ENCODE assay signal across 18 cellular contexts in the genomic region with DNA sequence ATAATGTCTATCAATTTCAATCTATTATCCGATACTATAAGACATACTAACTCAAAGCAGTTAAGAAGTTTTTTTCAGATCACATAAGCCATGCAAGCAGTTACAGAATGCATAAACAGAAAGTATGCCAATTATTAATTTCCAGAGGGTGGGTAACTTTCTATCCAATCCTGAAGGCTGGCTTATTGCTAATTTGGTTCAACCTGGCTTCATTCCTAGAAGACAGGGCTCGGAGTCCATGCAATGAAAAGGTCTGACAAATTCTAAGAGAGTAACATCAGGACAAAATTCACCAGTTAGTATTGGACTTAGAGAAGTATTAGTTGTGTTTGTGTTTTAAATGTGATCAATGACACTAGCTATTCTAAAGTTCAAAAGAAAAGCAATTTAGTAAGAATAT. TPM values are rescaled to one million over a fixed set of nuclear protein-coding genes. Genes with fewer than 3 reads are reported as not detected.
DNase-seq lines count a peak whose midpoint lies in the region; ATAC-seq and TF ChIP-seq lines count a peak whose summit lies in the region.
"Had no signal": no experiment of that assay in that cellular context is flagged by ENCODE, and none has a peak within 500 bp of the region (broad histone marks: within the 10 kb centered on the region; RNA-seq: fewer than 3 reads in every experiment).

No MANE protein-coding gene starts in this region.

- peaks cover 17% of the 10 kb centered on the region for H4K20me1 ChIP-seq in fibroblast of lung (ENCODE audit: control insufficient read depth, extremely low read depth, insufficient read depth, low read length)
- H4K20me1 ChIP-seq in osteoblast (ENCODE audit: insufficient read depth, low read length): peaks cover 89% of the 10 kb centered on the region

- no peaks in the 10 kb centered on the region for H3K36me3 ChIP-seq in ascending aorta
- H3K36me3 ChIP-seq in fibroblast of lung (ENCODE audit: control insufficient read depth, insufficient read depth, low read length): no peaks in the 10 kb centered on the region
- H3K36me3 ChIP-seq in osteoblast (ENCODE audit: insufficient read depth, low read length): peaks cover 21% of the 10 kb centered on the region
- no peaks in the 10 kb centered on the region for H3K36me3 ChIP-seq in tibial artery
- H3K36me3 ChIP-seq: HAP-1 had no signal

- H3K4me1 Mint-ChIP-seq in stimulated activated effector memory CD8-positive, alpha-beta T cell treated with anti-CD3 and anti-CD28 coated beads, Interleukin-12 subunit alpha, Interleukin-12 subunit beta, amount 100 ng/mL, for 72 hours: no peaks in the 10 kb centered on the region

- H3K4me3 ChIP-seq in ascending aorta: peak overlapping the region in 1 of 2 donors; percentile 3
- no peak overlapping the region for H3K4me3 ChIP-seq in fibroblast of lung (replicated peaks in 1 of 4; ENCODE audit: control extremely low read depth in 1 of 4, insufficient read depth in 1 of 4, low read depth in 3 of 4, low read length in 4 of 4)
- H3K4me3 ChIP-seq in osteoblast (ENCODE audit: insufficient read depth, low read length): no peak overlapping the region
- no peak overlapping the region for H3K4me3 ChIP-seq in tibial artery
- H3K4me3 ChIP-seq: HAP-1, SJSA1 had no signal

- H3K27ac ChIP-seq in ascending aorta (peak overlapping the region; percentile 2 to 48), fibroblast of lung (ENCODE audit: insufficient read depth, low read length) (no peak overlapping the region), osteoblast (ENCODE audit: low read depth, low read length) (no peak overlapping the region), tibial artery (peak overlapping the region; percentile 23 to 48)
- H3K27ac ChIP-seq: SJSA1 had no signal

- H3K4me2 ChIP-seq in fibroblast of lung (ENCODE audit: extremely low read depth, insufficient read depth, low read length) (peak overlapping the region; percentile 7), osteoblast (ENCODE audit: insufficient read depth, low read length) (peak overlapping the region; percentile 0)

- H3K27ac Mint-ChIP-seq in stimulated activated effector memory CD8-positive, alpha-beta T cell treated with anti-CD3 and anti-CD28 coated beads, Interleukin-12 subunit alpha, Interleukin-12 subunit beta, amount 100 ng/mL, for 72 hours: no peak overlapping the region
- H3K27ac Mint-ChIP-seq: CD4-positive, CD25-positive, alpha-beta regulatory T cell; IgD-negative memory B cell had no signal

- H3K9me3 Mint-ChIP-seq in stimulated activated effector memory CD8-positive, alpha-beta T cell treated with anti-CD3 and anti-CD28 coated beads, Interleukin-12 subunit alpha, Interleukin-12 subunit beta, amount 100 ng/mL, for 72 hours: no peaks in the 10 kb centered on the region
- H3K9me3 Mint-ChIP-seq: IgD-negative memory B cell had no signal

- H2AFZ ChIP-seq in fibroblast of lung (ENCODE audit: low read length) (no peak overlapping the region), osteoblast (ENCODE audit: low read length) (no peak overlapping the region)

- H3K9me3 ChIP-seq in ascending aorta: no peaks in the 10 kb centered on the region
- no peaks in the 10 kb centered on the region for H3K9me3 ChIP-seq in fibroblast of lung (ENCODE audit: control insufficient read depth, insufficient read depth, low read depth, low read length)
- H3K9me3 ChIP-seq in osteoblast (ENCODE audit: low read depth, low read length): no peaks in the 10 kb centered on the region
- no peaks in the 10 kb centered on the region for H3K9me3 ChIP-seq in tibial artery
- H3K9me3 ChIP-seq: HAP-1, SJSA1 had no signal

- H3K27me3 ChIP-seq in ascending aorta: no peaks in the 10 kb centered on the region
- no peaks in the 10 kb centered on the region for H3K27me3 ChIP-seq in fibroblast of lung (ENCODE audit: control insufficient read depth, insufficient read depth, low read length)
- H3K27me3 ChIP-seq in osteoblast (ENCODE audit: insufficient read depth, low read length): no peaks in the 10 kb centered on the region
- no peaks in the 10 kb centered on the region for H3K27me3 ChIP-seq in tibial artery
- H3K27me3 ChIP-seq: SJSA1 had no signal

- ATAC-seq in stimulated activated effector memory CD8-positive, alpha-beta T cell treated with anti-CD3 and anti-CD28 coated beads, Interleukin-12 subunit alpha, Interleukin-12 subunit beta, amount 100 ng/mL, for 72 hours: no peak

- DNase-seq in ascending aorta (ENCODE audit: low spot score in 2 of 2) (no peak), fibroblast of lung (ENCODE audit: low read depth in 2 of 2) (peak in 1 of 2 donors; percentile 46), osteoblast (ENCODE audit: insufficient read length, low spot score, missing footprints) (no peak), tibial artery (no peak), GM20000 (ENCODE audit: low spot score) (no peak), COR-L47 (lab: John Stamatoyannopoulos, UW) (no peak)
- no peak for DNase-seq in stimulated activated effector memory CD8-positive, alpha-beta T cell treated with anti-CD3 and anti-CD28 coated beads, Interleukin-12 subunit alpha, Interleukin-12 subunit beta, amount 100 ng/mL, for 72 hours (ENCODE audit: low spot score in 2 of 2)
- DNase-seq: CD4-positive, CD25-positive, alpha-beta regulatory T cell; DMS 273 treated with DMSO at 0.1 percent for 48 hours; DMS79 treated with DMSO at 0.1 percent for 48 hours; NCI-H1105 treated with DMSO at 0.1 percent for 48 hours; NCI-H2081; NCI-H2171; NCI-H524 treated with DMSO at 0.1 percent for 48 hours; OCI-M1 had no signal

- no peak overlapping the region for H3K9ac ChIP-seq in fibroblast of lung (ENCODE audit: insufficient read depth, low read length)

- H3K79me2 ChIP-seq in fibroblast of lung (ENCODE audit: control insufficient read depth, insufficient read depth, low read length) (peaks cover 96% of the 10 kb centered on the region), osteoblast (ENCODE audit: insufficient read depth, low read length) (peaks cover 99% of the 10 kb centered on the region)

- no peaks in the 10 kb centered on the region for H3K36me3 Mint-ChIP-seq in stimulated activated effector memory CD8-positive, alpha-beta T cell treated with anti-CD3 and anti-CD28 coated beads, Interleukin-12 subunit alpha, Interleukin-12 subunit beta, amount 100 ng/mL, for 72 hours
- H3K36me3 Mint-ChIP-seq: CD4-positive, CD25-positive, alpha-beta regulatory T cell had no signal

- intact Hi-C loops in ascending aorta (cut with DNase I) (no loop called here), tibial artery (cut with DNase I; ENCODE audit: low total_unique reads) (no loop called here)

- H3K4me1 ChIP-seq in ascending aorta (peaks cover 15 to 49% of the 10 kb centered on the region in 2 donors), fibroblast of lung (ENCODE audit: control insufficient read depth, extremely low read depth, insufficient read depth, low read length) (peaks cover 7% of the 10 kb centered on the region), osteoblast (ENCODE audit: insufficient read depth, low read length) (peaks cover 24% of the 10 kb centered on the region), tibial artery (peaks cover 0 to 100% (median 45%) of the 10 kb centered on the region in 4 donors)
- H3K4me1 ChIP-seq: SJSA1 had no signal

- TF ChIP-seq CTCF in ascending aorta (IDR thresholded peaks at IDR 0.05) (no peak), fibroblast of lung (conservative IDR thresholded peaks at IDR 0.05 in 1 of 2, IDR thresholded peaks at IDR 0.05 in 1 of 2; ENCODE audit: low read depth in 1 of 2, low read length in 2 of 2) (no peak), osteoblast (IDR thresholded peaks at IDR 0.05; ENCODE audit: extremely low read depth, low read depth, low read length) (no peak), tibial artery (IDR thresholded peaks at IDR 0.05) (no peak), GM20000 (IDR thresholded peaks at IDR 0.05; ENCODE audit: extremely low read depth, missing control alignments) (no peak)

- no peak overlapping the region for H3K4me3 Mint-ChIP-seq in stimulated activated effector memory CD8-positive, alpha-beta T cell treated with anti-CD3 and anti-CD28 coated beads, Interleukin-12 subunit alpha, Interleukin-12 subunit beta, amount 100 ng/mL, for 72 hours
- H3K4me3 Mint-ChIP-seq: CD4-positive, CD25-positive, alpha-beta regulatory T cell; IgD-negative memory B cell had no signal

RNA-seq across cellular contexts. Expression of a gene that starts 15.0 kb away (rescaled TPM):
- 101 TPM for total RNA-seq in ascending aorta
- 111 and 128 TPM in 2 replicates for total RNA-seq in fibroblast of lung
- 176 and 439 TPM in 2 replicates for polyA plus RNA-seq in fibroblast of lung
- polyA plus RNA-seq in fibroblast of lung (2012): 78.4 and 190 TPM in 2 replicates
- polyA minus RNA-seq in fibroblast of lung (ENCODE audit: low replicate concordance): 67.7 and 184 TPM in 2 replicates
- 220 and 280 TPM in 2 replicates for total RNA-seq in osteoblast
- polyA plus RNA-seq: CD4-positive, CD25-positive, alpha-beta regulatory T cell; IgD-negative memory B cell had no signal

Comparison
In these comparisons a context has a peak if more than half of its experiments do, and no peak if none do; other contexts are left out.
1. H3K27ac ChIP-seq: peak in ascending aorta (2 of 2) and tibial artery (2 of 2); none in fibroblast of lung (single experiment) and osteoblast (single experiment).